10 cellular contexts compared by ENCODE assay signal in genomic region chr13:110216403-110217041, GRCh38.
A peak's percentile ranks its signal among the peaks of the same experiment; 100 is the strongest.
DNase-seq lines count a peak whose midpoint lies in the region; ATAC-seq and TF ChIP-seq lines count a peak whose summit lies in the region.
"Had no signal": no experiment of that assay in that cellular context is flagged by ENCODE, and none has a peak within 500 bp of the region (broad histone marks: within the 10 kb centered on the region; RNA-seq: fewer than 3 reads in every experiment).

No MANE protein-coding gene starts in this region.

- H3K27ac ChIP-seq in Peyer's patch (peak overlapping the region in 3 of 4 donors; percentile 27 to 53 (median 33)), fibroblast of lung (ENCODE audit: insufficient read depth, low read length) (peak overlapping the region; percentile 76), temporal lobe (ENCODE audit: low read depth, low read length) (peak overlapping the region; percentile 54)

- no peak overlapping the region for H2AFZ ChIP-seq in fibroblast of lung (ENCODE audit: low read length)

- no peak overlapping the region for H3K4me3 Mint-ChIP-seq in mesothelial cell of epicardium
- no peak overlapping the region for H3K4me3 Mint-ChIP-seq in activated naive CD8-positive, alpha-beta T cell treated with anti-CD3 and anti-CD28 coated beads, Interleukin-2, amount 50 U/mL, for 24 hours

- CTCF ChIA-PET in HEK293T (lab: Yijun Ruan, JAX) = interaction anchor here (0.5 kb wide), 1 partner anchor 304 kb away, joined by 3 read pairs; no protein-coding TSS in a partner anchor

- peaks cover 39% of the 10 kb centered on the region for H3K4me1 Mint-ChIP-seq in mesothelial cell of epicardium
- H3K4me1 Mint-ChIP-seq in activated naive CD8-positive, alpha-beta T cell treated with anti-CD3 and anti-CD28 coated beads, Interleukin-2, amount 50 U/mL, for 24 hours = no peaks in the 10 kb centered on the region

- DNase-seq in Peyer's patch = no peak
- peak; percentile 86 to 88 for DNase-seq in fibroblast of lung (ENCODE audit: low read depth in 2 of 2)
- DNase-seq in mesothelial cell of epicardium (ENCODE audit: low spot score in 2 of 2, unreplicated experiment in 2 of 2) = no peak
- no peak for DNase-seq in HEK293T (ENCODE audit: extremely low spot score)
- DNase-seq in activated naive CD8-positive, alpha-beta T cell treated with anti-CD3 and anti-CD28 coated beads, Interleukin-2, amount 50 U/mL, for 24 hours = no peak
- DNase-seq: DND-41, NCI-H1694 had no signal

- peaks cover 12% of the 10 kb centered on the region for H3K79me2 ChIP-seq in fibroblast of lung (ENCODE audit: control insufficient read depth, insufficient read depth, low read length)

- no peak for TF ChIP-seq POLR2A in Peyer's patch (IDR thresholded peaks at IDR 0.05)

- H3K27ac Mint-ChIP-seq in mesothelial cell of epicardium = peak overlapping the region; percentile 73
- no peak overlapping the region for H3K27ac Mint-ChIP-seq in activated naive CD8-positive, alpha-beta T cell treated with anti-CD3 and anti-CD28 coated beads, Interleukin-2, amount 50 U/mL, for 24 hours

- peak overlapping the region; percentile 1 for H3K4me2 ChIP-seq in fibroblast of lung (ENCODE audit: extremely low read depth, insufficient read depth, low read length)

- H3K36me3 ChIP-seq in Peyer's patch = peaks cover 0 to 3% (median 0%) of the 10 kb centered on the region in 3 donors
- no peaks in the 10 kb centered on the region for H3K36me3 ChIP-seq in fibroblast of lung (ENCODE audit: control insufficient read depth, insufficient read depth, low read length)

- TF ChIP-seq CTCF in Peyer's patch (IDR thresholded peaks at IDR 0.05) (no peak), fibroblast of lung (conservative IDR thresholded peaks at IDR 0.05 in 1 of 2, IDR thresholded peaks at IDR 0.05 in 1 of 2; ENCODE audit: low read depth in 1 of 2, low read length in 2 of 2) (no peak), mesothelial cell of epicardium (IDR thresholded peaks at IDR 0.05; ENCODE audit: unreplicated experiment) (no peak)

- H3K4me3 ChIP-seq in Peyer's patch = no peak overlapping the region
- H3K4me3 ChIP-seq in fibroblast of lung (replicated peaks in 1 of 4; ENCODE audit: control extremely low read depth in 1 of 4, insufficient read depth in 1 of 4, low read depth in 3 of 4, low read length in 4 of 4) = no peak overlapping the region

- no peaks in the 10 kb centered on the region for H3K9me3 Mint-ChIP-seq in mesothelial cell of epicardium
- H3K9me3 Mint-ChIP-seq in activated naive CD8-positive, alpha-beta T cell treated with anti-CD3 and anti-CD28 coated beads, Interleukin-2, amount 50 U/mL, for 24 hours = no peaks in the 10 kb centered on the region

- no peaks in the 10 kb centered on the region for H3K27me3 ChIP-seq in Peyer's patch
- H3K27me3 ChIP-seq in fibroblast of lung (ENCODE audit: control insufficient read depth, insufficient read depth, low read length) = no peaks in the 10 kb centered on the region

- H3K9me3 ChIP-seq in Peyer's patch (no peaks in the 10 kb centered on the region), fibroblast of lung (ENCODE audit: control insufficient read depth, insufficient read depth, low read depth, low read length) (no peaks in the 10 kb centered on the region)

- peaks cover 0 to 20% (median 0%) of the 10 kb centered on the region in 4 donors for H3K4me1 ChIP-seq in Peyer's patch
- peaks cover 26% of the 10 kb centered on the region for H3K4me1 ChIP-seq in fibroblast of lung (ENCODE audit: control insufficient read depth, extremely low read depth, insufficient read depth, low read length)

- peaks cover 9% of the 10 kb centered on the region for H3K36me3 Mint-ChIP-seq in mesothelial cell of epicardium
- no peaks in the 10 kb centered on the region for H3K36me3 Mint-ChIP-seq in activated naive CD8-positive, alpha-beta T cell treated with anti-CD3 and anti-CD28 coated beads, Interleukin-2, amount 50 U/mL, for 24 hours (ENCODE audit: low read depth)

- H4K20me1 ChIP-seq in fibroblast of lung (ENCODE audit: control insufficient read depth, extremely low read depth, insufficient read depth, low read length) = no peaks in the 10 kb centered on the region

- H3K27me3 Mint-ChIP-seq in mesothelial cell of epicardium (ENCODE audit: low read depth) = no peaks in the 10 kb centered on the region
- peaks cover 26% of the 10 kb centered on the region for H3K27me3 Mint-ChIP-seq in activated naive CD8-positive, alpha-beta T cell treated with anti-CD3 and anti-CD28 coated beads, Interleukin-2, amount 50 U/mL, for 24 hours

- peak overlapping the region; percentile 47 for H3K9ac ChIP-seq in fibroblast of lung (ENCODE audit: insufficient read depth, low read length)

- POLR2A ChIA-PET in HEK293T (lab: Yijun Ruan, JAX) = no interaction called here

- ATAC-seq in HG02840 (IDR thresholded peaks at IDR 0.05; ENCODE audit: low FRiP score, unreplicated experiment) (no peak), GM21786 (IDR thresholded peaks at IDR 0.05; ENCODE audit: unreplicated experiment) (no peak)
- ATAC-seq in activated naive CD8-positive, alpha-beta T cell treated with anti-CD3 and anti-CD28 coated beads, Interleukin-2, amount 50 U/mL, for 24 hours = no peak

TF ChIP-seq in HEK293T, 16 proteins besides CTCF, POLR2A, EP300 and RAD21:
- TF ChIP-seq NFRKB (IDR thresholded peaks at IDR 0.05) = no peak
- no peak for TF ChIP-seq TARDBP (IDR thresholded peaks at IDR 0.05)
- TF ChIP-seq FOXM1 (IDR thresholded peaks at IDR 0.05; ENCODE audit: borderline replicate concordance) = no peak
- TF ChIP-seq LEF1 (IDR thresholded peaks at IDR 0.05; ENCODE audit: borderline replicate concordance) = no peak
- no peak for TF ChIP-seq ARNT (IDR thresholded peaks at IDR 0.05)
- TF ChIP-seq HDGF (IDR thresholded peaks at IDR 0.05; ENCODE audit: borderline replicate concordance) = no peak
- no peak for TF ChIP-seq SUZ12 (IDR thresholded peaks at IDR 0.05)
- TF ChIP-seq BHLHE40 (IDR thresholded peaks at IDR 0.05; ENCODE audit: borderline replicate concordance) = no peak
- no peak for TF ChIP-seq L3MBTL2 (conservative IDR thresholded peaks at IDR 0.05)
- no peak for TF ChIP-seq ELF4 (IDR thresholded peaks at IDR 0.05)
- no peak for TF ChIP-seq ZNF384 (IDR thresholded peaks at IDR 0.05)
- no peak for TF ChIP-seq PKNOX1 (IDR thresholded peaks at IDR 0.05)
- no peak for TF ChIP-seq FOXA1 (IDR thresholded peaks at IDR 0.05)
- no peak for TF ChIP-seq FOXK2 (IDR thresholded peaks at IDR 0.05)
- TF ChIP-seq SP1 (IDR thresholded peaks at IDR 0.05) = no peak

Comparison
In these comparisons a context has a peak if more than half of its experiments do, and no peak if none do; other contexts are left out.
1. DNase-seq: peak in fibroblast of lung (2 of 2); none in Peyer's patch (0 of 3), mesothelial cell of epicardium (0 of 2), HEK293T (single experiment) and activated naive CD8-positive, alpha-beta T cell treated with anti-CD3 and anti-CD28 coated beads, Interleukin-2, amount 50 U/mL, for 24 hours (single experiment).
2. Peak in every context shown above with its lines, with median percentiles within 50 percentile points of each other: H3K27ac ChIP-seq.